In the genomic region with DNA sequence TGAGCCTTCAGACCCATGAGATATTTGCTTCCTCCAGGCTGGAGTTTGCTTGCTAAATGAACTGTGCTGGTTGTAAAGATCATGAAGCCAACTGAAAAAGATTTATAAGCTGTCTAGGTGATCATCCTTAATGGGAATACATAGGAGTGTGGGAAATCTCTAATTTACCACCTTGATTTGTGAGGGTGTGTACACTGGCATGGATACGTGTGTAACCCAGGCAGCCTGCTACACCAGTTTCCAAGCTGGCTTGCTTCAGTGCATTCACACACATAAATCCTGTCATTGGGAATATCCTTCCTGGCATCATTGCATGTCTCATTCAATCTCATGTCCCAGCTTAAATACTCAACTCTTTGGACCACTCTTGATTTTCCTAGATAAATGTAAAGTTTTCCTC, we compare ENCODE assay signal across 1 cellular context.
TF ChIP-seq lines count a peak whose summit lies in the region.

No MANE protein-coding gene starts in this region.

TF ChIP-seq in K562, 482 proteins besides CTCF, POLR2A, EP300 and RAD21:
- TF ChIP-seq ZNF584 (CRISPR knock-in tag; IDR thresholded peaks at IDR 0.05; ENCODE audit: low read depth), result 0 out of 2 replicates have a peak, but pooled peaks have one; percentile 55
- TF ChIP-seq RFX7 (CRISPR knock-in tag; IDR thresholded peaks at IDR 0.05), result no peak
- TF ChIP-seq GMEB1 (CRISPR knock-in tag; IDR thresholded peaks at IDR 0.05), result no peak
- TF ChIP-seq TCF3 (CRISPR knock-in tag; IDR thresholded peaks at IDR 0.05), result no peak
- no peak for TF ChIP-seq DPF2 (IDR thresholded peaks at IDR 0.05)
- no peak for TF ChIP-seq ZBTB17 (CRISPR knock-in tag; IDR thresholded peaks at IDR 0.05)
- no peak for TF ChIP-seq EZH2 (IDR thresholded peaks at IDR 0.05; ENCODE audit: borderline replicate concordance, low read depth, low read length)
- TF ChIP-seq IRF1 (CRISPR knock-in tag; IDR thresholded peaks at IDR 0.05; ENCODE audit: borderline replicate concordance), result no peak
